In the genomic region with DNA sequence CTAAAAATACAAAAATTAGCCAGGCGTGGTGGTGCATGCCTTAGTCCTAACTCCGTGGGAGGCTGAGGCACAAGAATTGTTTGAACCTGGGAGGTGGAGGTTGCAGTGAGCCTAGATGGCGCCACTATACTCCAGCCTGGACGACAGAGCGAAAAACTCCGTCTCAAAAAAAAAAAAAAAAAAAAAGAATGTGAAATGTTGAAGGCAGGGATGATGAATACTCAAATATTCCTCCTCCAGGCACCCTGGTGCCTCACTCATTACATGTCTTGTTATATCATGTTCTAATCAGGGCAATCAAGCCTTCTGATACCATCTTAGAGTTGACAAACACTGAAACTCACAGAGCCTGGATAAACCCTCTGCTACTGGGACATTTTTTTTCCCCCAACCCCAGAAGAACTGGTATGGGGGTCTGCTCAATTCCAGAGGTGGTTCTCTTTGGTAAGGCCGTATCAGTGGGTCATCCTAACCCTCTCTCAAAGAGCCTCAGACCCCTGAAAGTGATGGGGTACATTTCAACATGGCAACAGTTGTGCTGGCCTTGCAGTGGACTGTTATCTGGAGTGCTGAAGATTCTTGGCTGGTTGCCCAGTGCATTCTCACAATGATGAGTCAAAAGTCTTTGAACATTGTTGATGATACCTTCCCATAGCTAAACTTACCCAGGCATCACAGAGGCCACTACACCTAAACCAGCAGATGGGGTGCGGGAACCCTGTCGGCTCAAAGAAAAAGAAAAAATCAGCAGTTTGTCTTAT, we compare ENCODE assay signal across 7 cellular contexts. TPM values are rescaled to one million over a fixed set of nuclear protein-coding genes. Genes with fewer than 3 reads are reported as not detected.
DNase-seq lines count a peak whose midpoint lies in the region; ATAC-seq and TF ChIP-seq lines count a peak whose summit lies in the region.

No MANE protein-coding gene starts in this region.

- ATAC-seq in GM18498 (IDR thresholded peaks at IDR 0.05; ENCODE audit: unreplicated experiment) = peak; percentile 43
- ATAC-seq in HG02981 (IDR thresholded peaks at IDR 0.05; ENCODE audit: unreplicated experiment) = peak; percentile 49
- no peak for ATAC-seq in GM18870 (IDR thresholded peaks at IDR 0.05; ENCODE audit: unreplicated experiment)

- peak overlapping the region; percentile 12 for H3K27ac Mint-ChIP-seq in chondrocyte (ENCODE audit: unreplicated experiment)
- H3K27ac Mint-ChIP-seq in stimulated activated naive CD8-positive, alpha-beta T cell treated with anti-CD3 and anti-CD28 coated beads, Interleukin-15, Interleukin-2, amounts not matched to agents 100 ng/mL and 50 ng/mL, for 24 hours = peak overlapping the region; percentile 58

- peak; percentile 6 for TF ChIP-seq CTCF in chondrocyte (IDR thresholded peaks at IDR 0.05)

- H3K9me3 Mint-ChIP-seq in chondrocyte (ENCODE audit: low read depth) = peaks cover 2% of the 10 kb centered on the region
- no peaks in the 10 kb centered on the region for H3K9me3 Mint-ChIP-seq in stimulated activated naive CD8-positive, alpha-beta T cell treated with anti-CD3 and anti-CD28 coated beads, Interleukin-15, Interleukin-2, amounts not matched to agents 100 ng/mL and 50 ng/mL, for 24 hours

- H3K4me3 Mint-ChIP-seq in chondrocyte (ENCODE audit: unreplicated experiment) = no peak overlapping the region
- no peak overlapping the region for H3K4me3 Mint-ChIP-seq in stimulated activated naive CD8-positive, alpha-beta T cell treated with anti-CD3 and anti-CD28 coated beads, Interleukin-15, Interleukin-2, amounts not matched to agents 100 ng/mL and 50 ng/mL, for 24 hours

- peaks cover 23% of the 10 kb centered on the region for H3K4me1 Mint-ChIP-seq in chondrocyte (ENCODE audit: low read depth)
- peaks cover 35% of the 10 kb centered on the region for H3K4me1 Mint-ChIP-seq in stimulated activated naive CD8-positive, alpha-beta T cell treated with anti-CD3 and anti-CD28 coated beads, Interleukin-15, Interleukin-2, amounts not matched to agents 100 ng/mL and 50 ng/mL, for 24 hours (ENCODE audit: low read depth)

- H3K36me3 Mint-ChIP-seq in chondrocyte (ENCODE audit: low read depth) = no peaks in the 10 kb centered on the region
- H3K36me3 Mint-ChIP-seq in stimulated activated naive CD8-positive, alpha-beta T cell treated with anti-CD3 and anti-CD28 coated beads, Interleukin-15, Interleukin-2, amounts not matched to agents 100 ng/mL and 50 ng/mL, for 24 hours (ENCODE audit: low read depth) = no peaks in the 10 kb centered on the region

- H3K27me3 Mint-ChIP-seq in chondrocyte (ENCODE audit: low read depth) = no peaks in the 10 kb centered on the region
- no peaks in the 10 kb centered on the region for H3K27me3 Mint-ChIP-seq in stimulated activated naive CD8-positive, alpha-beta T cell treated with anti-CD3 and anti-CD28 coated beads, Interleukin-15, Interleukin-2, amounts not matched to agents 100 ng/mL and 50 ng/mL, for 24 hours

- DNase-seq in SW 1271 (lab: John Stamatoyannopoulos, UW) (peak; percentile 0 to 1), chondrocyte (ENCODE audit: low spot score) (no peak), DMS79 (lab: John Stamatoyannopoulos, UW) (no peak)

RNA-seq across cellular contexts. Expression of a gene that starts 2.4 kb away (rescaled TPM):
- total RNA-seq in chondrocyte = 37.6 to 63.2 TPM (median 58.8 TPM) in 3 replicates

Comparison
In these comparisons a context has a peak if more than half of its experiments do, and no peak if none do; other contexts are left out.
1. DNase-seq: peak in SW 1271 (2 of 2); none in chondrocyte (single experiment) and DMS79 (single experiment).